In the genomic region with DNA sequence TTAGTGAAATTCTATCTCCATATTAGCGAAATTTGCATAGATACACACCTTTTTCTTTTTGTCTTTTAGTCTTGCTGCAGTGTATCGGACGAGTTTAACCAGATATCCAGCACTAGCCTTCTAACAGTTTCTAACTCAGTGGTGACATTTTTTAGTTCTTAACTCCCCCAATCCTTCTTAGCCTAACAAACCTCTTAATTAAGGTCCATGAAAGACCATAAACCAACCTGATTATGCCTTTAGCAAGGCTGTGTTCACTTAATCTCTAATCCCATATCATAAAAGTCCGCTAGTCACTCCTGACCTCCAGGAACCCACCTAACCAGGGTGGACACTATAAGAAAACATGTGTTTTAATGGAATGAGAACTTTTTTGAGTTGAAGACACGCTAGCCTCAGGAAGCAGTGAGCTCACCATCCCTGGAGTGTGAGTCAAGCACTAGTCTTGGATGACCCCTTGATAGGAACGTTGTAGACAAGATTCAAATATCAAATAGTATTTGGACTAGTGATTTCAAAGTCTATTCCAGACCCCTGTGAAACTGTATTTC, we compare ENCODE assay signal across 8 cellular contexts. TPM values are rescaled to one million over a fixed set of nuclear protein-coding genes. Genes with fewer than 3 reads are reported as not detected.
DNase-seq lines count a peak whose midpoint lies in the region; ATAC-seq, FAIRE-seq and TF ChIP-seq lines count a peak whose summit lies in the region.

No MANE protein-coding gene starts in this region.

- no peak for FAIRE-seq in bronchial epithelial cell (lab: Jason Lieb, UNC)

- ATAC-seq in GM19035 (IDR thresholded peaks at IDR 0.05; ENCODE audit: unreplicated experiment) = no peak
- ATAC-seq in GM18873 (IDR thresholded peaks at IDR 0.05; ENCODE audit: low FRiP score, unreplicated experiment) = no peak
- no peak for ATAC-seq in left colon

- H3K4me1 Mint-ChIP-seq in mesothelial cell of epicardium = peaks cover 20% of the 10 kb centered on the region

- H3K27me3 Mint-ChIP-seq in mesothelial cell of epicardium (ENCODE audit: low read depth) = no peaks in the 10 kb centered on the region

- H3K27ac Mint-ChIP-seq in mesothelial cell of epicardium = peak overlapping the region; percentile 68

- H3K9me3 Mint-ChIP-seq in mesothelial cell of epicardium = no peaks in the 10 kb centered on the region

- intact Hi-C loops in left colon (cut with DNase I, micrococcal nuclease) = no loop called here

- TF ChIP-seq CTCF in bronchial epithelial cell (IDR thresholded peaks at IDR 0.05; ENCODE audit: insufficient read depth, low read length, severe bottlenecking) (no peak), mesothelial cell of epicardium (IDR thresholded peaks at IDR 0.05; ENCODE audit: unreplicated experiment) (no peak)

- H3K27me3 ChIP-seq in bronchial epithelial cell (ENCODE audit: control insufficient read depth, insufficient read depth, low read length) = no peaks in the 10 kb centered on the region

- DNase-seq in NCI-H1694 treated with DMSO at 0.1 percent for 48 hours (lab: John Stamatoyannopoulos, UW) (peak; percentile 43), NCI-H1694 (lab: John Stamatoyannopoulos, UW) (no peak), NCI-H226 (peak; percentile 80), bronchial epithelial cell (ENCODE audit: low read depth) (peak; percentile 69), mesothelial cell of epicardium (ENCODE audit: low spot score in 2 of 2, unreplicated experiment in 2 of 2) (no peak), left colon (no peak)

- H3K36me3 ChIP-seq in bronchial epithelial cell (ENCODE audit: control insufficient read depth, insufficient read depth, low read length) = no peaks in the 10 kb centered on the region

- no peaks in the 10 kb centered on the region for H3K36me3 Mint-ChIP-seq in mesothelial cell of epicardium

- peak overlapping the region; percentile 94 for H3K4me3 Mint-ChIP-seq in mesothelial cell of epicardium

- peak overlapping the region; percentile 73 for H3K4me3 ChIP-seq in bronchial epithelial cell (ENCODE audit: low read depth, low read length)

RNA-seq across cellular contexts. Expression of gene CDKN1B, which starts 9.4 kb away (rescaled TPM):
- total RNA-seq in bronchial epithelial cell = 34.0 and 38.7 TPM in 2 replicates
- total RNA-seq in mesothelial cell of epicardium = 23.6 to 28.3 TPM (median 25.0 TPM) in 3 replicates
- 10 to 100 TPM; 38.0 to 53.3 TPM for total RNA-seq in left colon

RNA-seq across cellular contexts. Expression of gene GPR19, which starts 30.6 kb away (rescaled TPM):
- total RNA-seq in bronchial epithelial cell (0.13 TPM in 1 of 2 replicates, not detected in the other), mesothelial cell of epicardium (0.53 to 1.1 TPM (median 1.0 TPM) in 3 replicates), left colon (under 1 TPM; 0.34 to 0.37 TPM)

RNA-seq across cellular contexts. Expression of gene APOLD1, which starts 58.8 kb away (rescaled TPM):
- 1.4 and 2.6 TPM in 2 replicates for total RNA-seq in bronchial epithelial cell
- 3.0 to 5.1 TPM (median 3.9 TPM) in 3 replicates for total RNA-seq in mesothelial cell of epicardium
- total RNA-seq in left colon = 1 to 10 TPM; 2.6 to 6.7 TPM

Comparison
In these comparisons a context has a peak if more than half of its experiments do, and no peak if none do; other contexts are left out.
1. DNase-seq: peak in NCI-H1694 treated with DMSO at 0.1 percent for 48 hours (single experiment), NCI-H226 (single experiment) and bronchial epithelial cell (single experiment); none in NCI-H1694 (single experiment), mesothelial cell of epicardium (0 of 2) and left colon (0 of 2).